Comparison of ENCODE assay signal across 22 cellular contexts in the genomic region with DNA sequence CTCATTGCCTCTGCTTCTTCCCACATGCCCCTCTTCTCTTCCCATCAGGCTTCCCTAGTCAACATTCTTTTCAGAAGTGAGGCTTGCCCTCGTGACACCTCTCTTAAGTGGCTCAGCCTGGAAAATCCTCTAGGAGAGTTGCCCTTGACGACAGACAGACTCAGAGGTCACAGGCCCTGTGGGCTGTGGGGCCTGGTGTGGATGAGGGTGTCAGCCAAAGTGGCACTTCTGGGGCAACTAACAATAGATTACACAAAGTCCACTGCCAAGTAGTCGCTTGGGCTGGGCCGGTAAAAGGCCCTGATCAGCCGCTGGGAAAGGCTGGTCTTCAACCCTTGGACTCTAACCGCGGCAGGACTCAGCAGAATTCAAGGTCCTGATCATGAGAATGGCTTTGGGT. TPM values are rescaled to one million over a fixed set of nuclear protein-coding genes. Genes with fewer than 3 reads are reported as not detected.
DNase-seq lines count a peak whose midpoint lies in the region; ATAC-seq and TF ChIP-seq lines count a peak whose summit lies in the region.
"Had no signal": no experiment of that assay in that cellular context is flagged by ENCODE, and none has a peak within 500 bp of the region (broad histone marks: within the 10 kb centered on the region; RNA-seq: fewer than 3 reads in every experiment).

No MANE protein-coding gene starts in this region.

- H3K4me1 Mint-ChIP-seq in stimulated activated effector memory CD8-positive, alpha-beta T cell treated with anti-CD3 and anti-CD28 coated beads, Interleukin-12 subunit alpha, Interleukin-12 subunit beta, amount 100 ng/mL, for 72 hours, result no peaks in the 10 kb centered on the region
- H3K4me1 Mint-ChIP-seq: activated CD4-positive, alpha-beta memory T cell treated with anti-CD3 and anti-CD28 coated beads, Interleukin-2, amount 10 ng/mL, durations not matched to agents 7 days and 5 days had no signal

- intact Hi-C loops in heart left ventricle (cut with DNase I), result loop anchor here in 1 of 10 donors (5.0 kb wide), 1 partner anchor 47 kb away; the partner anchor contains the start of gene PAFAH1B1
- intact Hi-C loops in lower lobe of right lung (cut with DNase I), result no loop called here

- TF ChIP-seq CTCF in WERI-Rb-1 (IDR thresholded peaks at IDR 0.05; ENCODE audit: low read depth, low read length), result no peak
- TF ChIP-seq CTCF in heart left ventricle (IDR thresholded peaks at IDR 0.05), result no peak
- no peak for TF ChIP-seq CTCF in lower lobe of right lung (IDR thresholded peaks at IDR 0.05)

- H3K4me1 ChIP-seq in heart left ventricle, result peaks cover 0 to 8% (median 0%) of the 10 kb centered on the region in 12 donors
- no peaks in the 10 kb centered on the region for H3K4me1 ChIP-seq in lower lobe of right lung
- H3K4me1 ChIP-seq: HAP-1, testis had no signal

- no peak overlapping the region for H3K4me3 Mint-ChIP-seq in stimulated activated effector memory CD8-positive, alpha-beta T cell treated with anti-CD3 and anti-CD28 coated beads, Interleukin-12 subunit alpha, Interleukin-12 subunit beta, amount 100 ng/mL, for 72 hours
- H3K4me3 Mint-ChIP-seq: activated CD4-positive, alpha-beta memory T cell treated with anti-CD3 and anti-CD28 coated beads, Interleukin-2, amount 10 ng/mL, durations not matched to agents 7 days and 5 days; CD4-positive, CD25-positive, alpha-beta regulatory T cell had no signal

- ATAC-seq in heart left ventricle (peak; percentile 78 to 92 (median 88)), lower lobe of right lung (peak; percentile 91 to 93), GM21723 (IDR thresholded peaks at IDR 0.05; ENCODE audit: unreplicated experiment) (no peak)
- ATAC-seq in stimulated activated effector memory CD8-positive, alpha-beta T cell treated with anti-CD3 and anti-CD28 coated beads, Interleukin-12 subunit alpha, Interleukin-12 subunit beta, amount 100 ng/mL, for 72 hours, result no peak
- ATAC-seq: sciatic nerve, SK-N-SH treated with all-trans-retinoic acid at 6 μM for 48 hours had no signal

- H3K27ac Mint-ChIP-seq in stimulated activated effector memory CD8-positive, alpha-beta T cell treated with anti-CD3 and anti-CD28 coated beads, Interleukin-12 subunit alpha, Interleukin-12 subunit beta, amount 100 ng/mL, for 72 hours, result peak overlapping the region; percentile 32
- H3K27ac Mint-ChIP-seq: activated CD4-positive, alpha-beta memory T cell treated with anti-CD3 and anti-CD28 coated beads, Interleukin-2, amount 10 ng/mL, durations not matched to agents 7 days and 5 days; CD4-positive, CD25-positive, alpha-beta regulatory T cell had no signal

- peak; percentile 64 for DNase-seq in WERI-Rb-1
- DNase-seq in heart left ventricle, result peak; percentile 29 to 74 (median 61)
- DNase-seq in lower lobe of right lung, result peak; percentile 73
- no peak for DNase-seq in stimulated activated effector memory CD8-positive, alpha-beta T cell treated with anti-CD3 and anti-CD28 coated beads, Interleukin-12 subunit alpha, Interleukin-12 subunit beta, amount 100 ng/mL, for 72 hours (ENCODE audit: low spot score in 2 of 2)
- no peak for DNase-seq in cerebellar cortex (ENCODE audit: low spot score)
- DNase-seq in stimulated activated CD4-positive, alpha-beta T cell treated with anti-CD3 and anti-CD28 coated beads, Interleukin-15, amount 100 ng/mL, for 24 hours, result no peak
- no peak for DNase-seq in NCI-H1694 treated with DMSO at 0.1 percent for 48 hours (lab: John Stamatoyannopoulos, UW)
- DNase-seq: activated CD4-positive, alpha-beta memory T cell treated with anti-CD3 and anti-CD28 coated beads, Interleukin-2, amount 10 ng/mL, durations not matched to agents 7 days and 5 days; activated CD4-positive, CD25-positive, alpha-beta regulatory T cell; CD4-positive, CD25-positive, alpha-beta regulatory T cell; cerebellar nuclear complex; DMS 273 treated with DMSO at 0.1 percent for 48 hours; effector CD8-positive, alpha-beta T cell; esophagus squamous epithelium; NCI-H1048; NCI-H1930; NCI-H345; testis had no signal

- H3K27ac ChIP-seq in WERI-Rb-1 (peak overlapping the region; percentile 80), heart left ventricle (peak overlapping the region in 8 of 12 donors; percentile 7 to 62 (median 53)), lower lobe of right lung (peak overlapping the region; percentile 60)
- H3K27ac ChIP-seq: esophagus squamous epithelium, testis had no signal

- WGBS in heart left ventricle, 4 donors, result 53 to 72% (median 61%) methylated on average over 6 to 7 of the region's 7 CpGs

- H3K4me3 ChIP-seq in WERI-Rb-1 (ENCODE audit: low read depth, low read length) (no peak overlapping the region), heart left ventricle (no peak overlapping the region), lower lobe of right lung (no peak overlapping the region)
- H3K4me3 ChIP-seq: esophagus squamous epithelium, HAP-1, testis had no signal

- H3K27me3 ChIP-seq in WERI-Rb-1 (ENCODE audit: insufficient read depth, low read depth, severe bottlenecking) (no peaks in the 10 kb centered on the region), heart left ventricle (no peaks in the 10 kb centered on the region), lower lobe of right lung (ENCODE audit: low read depth) (no peaks in the 10 kb centered on the region)
- H3K27me3 ChIP-seq: testis had no signal

- H3K36me3 Mint-ChIP-seq in stimulated activated effector memory CD8-positive, alpha-beta T cell treated with anti-CD3 and anti-CD28 coated beads, Interleukin-12 subunit alpha, Interleukin-12 subunit beta, amount 100 ng/mL, for 72 hours, result no peaks in the 10 kb centered on the region
- H3K36me3 Mint-ChIP-seq: CD4-positive, CD25-positive, alpha-beta regulatory T cell had no signal

- H3K9me3 ChIP-seq in WERI-Rb-1 (ENCODE audit: severe bottlenecking) (no peaks in the 10 kb centered on the region), heart left ventricle (no peaks in the 10 kb centered on the region), lower lobe of right lung (no peaks in the 10 kb centered on the region)
- H3K9me3 ChIP-seq: esophagus squamous epithelium, HAP-1, testis had no signal

- H3K36me3 ChIP-seq in WERI-Rb-1 (no peaks in the 10 kb centered on the region), heart left ventricle (no peaks in the 10 kb centered on the region), lower lobe of right lung (no peaks in the 10 kb centered on the region)
- H3K36me3 ChIP-seq: esophagus squamous epithelium, HAP-1 had no signal

- no peaks in the 10 kb centered on the region for H3K9me3 Mint-ChIP-seq in stimulated activated effector memory CD8-positive, alpha-beta T cell treated with anti-CD3 and anti-CD28 coated beads, Interleukin-12 subunit alpha, Interleukin-12 subunit beta, amount 100 ng/mL, for 72 hours
- H3K9me3 Mint-ChIP-seq: activated CD4-positive, alpha-beta memory T cell treated with anti-CD3 and anti-CD28 coated beads, Interleukin-2, amount 10 ng/mL, durations not matched to agents 7 days and 5 days had no signal

- TF ChIP-seq POLR2A in heart left ventricle (IDR thresholded peaks at IDR 0.05), result no peak

RNA-seq across cellular contexts. Expression of gene METTL16, which starts 33.7 kb away (rescaled TPM):
- total RNA-seq in heart left ventricle, result 10 to 100 TPM; 13.9 to 32.0 (median 24.6) TPM
- polyA plus RNA-seq in heart left ventricle, result 10 to 100 TPM; 15.2 to 24.3 TPM
- total RNA-seq in lower lobe of right lung, result 32.0 TPM

RNA-seq across cellular contexts. Expression of gene PAFAH1B1, which starts 48.1 kb away (rescaled TPM):
- total RNA-seq in heart left ventricle (100 to 1,000 TPM in 8 of 9 donors, 10 to 100 TPM in 1; 80.5 to 154 (median 121) TPM), lower lobe of right lung (129 TPM)
- polyA plus RNA-seq in heart left ventricle, result 10 to 100 TPM; 32.6 to 98.4 TPM

Comparison
In these comparisons a context has a peak if more than half of its experiments do, and no peak if none do; other contexts are left out.
1. DNase-seq: peak in WERI-Rb-1 (single experiment), heart left ventricle (5 of 5) and lower lobe of right lung (single experiment); none in stimulated activated effector memory CD8-positive, alpha-beta T cell treated with anti-CD3 and anti-CD28 coated beads, Interleukin-12 subunit alpha, Interleukin-12 subunit beta, amount 100 ng/mL, for 72 hours (0 of 2), cerebellar cortex (single experiment), stimulated activated CD4-positive, alpha-beta T cell treated with anti-CD3 and anti-CD28 coated beads, Interleukin-15, amount 100 ng/mL, for 24 hours (single experiment) and NCI-H1694 treated with DMSO at 0.1 percent for 48 hours (single experiment).
2. ATAC-seq: peak in heart left ventricle (4 of 4) and lower lobe of right lung (2 of 2); none in stimulated activated effector memory CD8-positive, alpha-beta T cell treated with anti-CD3 and anti-CD28 coated beads, Interleukin-12 subunit alpha, Interleukin-12 subunit beta, amount 100 ng/mL, for 72 hours (single experiment) and GM21723 (single experiment).
3. Peak in every context shown above with its lines, with median percentiles within 50 percentile points of each other: H3K27ac ChIP-seq.